1 cellular context compared by ENCODE assay signal in the genomic region with DNA sequence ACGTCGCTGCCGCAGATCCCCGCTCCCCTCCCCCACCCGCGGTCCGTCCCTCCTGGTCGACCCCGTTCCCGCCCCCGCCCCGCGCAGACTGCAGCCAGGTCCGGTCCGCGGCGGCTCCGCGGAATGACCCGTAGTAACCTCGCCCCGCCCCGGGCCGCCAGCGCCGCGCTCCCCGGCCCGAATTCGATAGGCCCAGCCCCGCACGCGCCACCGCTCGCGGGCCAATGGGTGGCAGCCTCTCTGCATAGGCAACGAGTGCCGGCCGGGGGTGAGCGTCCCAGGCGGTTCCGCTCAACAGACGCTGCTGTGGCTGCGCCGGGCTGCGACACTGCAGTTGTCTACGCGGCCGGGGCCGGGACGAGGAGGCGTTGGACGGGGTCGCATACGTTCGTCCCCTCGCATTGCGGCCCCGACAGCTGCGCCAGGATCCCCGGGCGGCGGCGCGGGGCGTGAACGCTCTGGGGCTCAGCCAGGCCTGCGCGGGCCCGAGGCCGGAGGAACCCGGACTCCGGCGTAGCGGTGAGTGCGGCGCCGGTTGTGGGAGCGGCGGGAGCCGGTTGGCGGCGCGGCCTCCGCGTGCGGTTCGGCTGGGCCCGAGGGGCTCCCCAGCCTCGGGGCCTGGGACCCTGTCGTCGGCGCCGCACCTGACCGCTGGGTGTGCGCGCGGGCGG.
TF ChIP-seq lines count a peak whose summit lies in the region.

A gene (plus strand): TSS at position 297 of the 671 bp plus-strand sequence. CDS start 47,737 bp downstream, outside the sequence.

TF ChIP-seq in HepG2, 621 proteins besides CTCF, POLR2A, EP300 and RAD21 (continued from another document and continues in another):
- TF ChIP-seq ZNF335 (CRISPR knock-in tag; IDR thresholded peaks at IDR 0.05) (peak; percentile 48; the same call in 1 of the 2 replicates), HDAC1 (CRISPR knock-in tag; IDR thresholded peaks at IDR 0.05) (peak; percentile 94), ZNF883 (CRISPR knock-in tag; IDR thresholded peaks at IDR 0.05; ENCODE audit: not compliant biosample characterization) (peak; percentile 85), GFI1 (CRISPR knock-in tag; IDR thresholded peaks at IDR 0.05; ENCODE audit: borderline replicate concordance) (peak; percentile 75), GATAD1 (CRISPR knock-in tag; IDR thresholded peaks at IDR 0.05) (peak; percentile 66; the same call in 1 of the 2 replicates), ZNF446 (CRISPR knock-in tag; IDR thresholded peaks at IDR 0.05) (no peak; the same call in 1 of the 2 replicates), ZNF30 (CRISPR knock-in tag; IDR thresholded peaks at IDR 0.05) (no peak), RFX1 (IDR thresholded peaks at IDR 0.05) (no peak), ZNF703 (CRISPR knock-in tag; IDR thresholded peaks at IDR 0.05; ENCODE audit: borderline replicate concordance) (peak; percentile 98), CBX5 (CRISPR knock-in tag; IDR thresholded peaks at IDR 0.05; ENCODE audit: borderline replicate concordance) (peak; percentile 72; the same call in 1 of the 2 replicates), ZNF747 (CRISPR knock-in tag; IDR thresholded peaks at IDR 0.05; ENCODE audit: borderline replicate concordance) (peak; percentile 88; the same call in 1 of the 2 replicates), ZBTB7B (CRISPR knock-in tag; IDR thresholded peaks at IDR 0.05) (no peak), NCOR1 (IDR thresholded peaks at IDR 0.05; ENCODE audit: borderline replicate concordance, low read length) (peak; percentile 40; the same call in 1 of the 2 replicates), HHEX (CRISPR knock-in tag; IDR thresholded peaks at IDR 0.05) (0 out of 2 replicates have a peak, but pooled peaks have one; percentile 40), ZNF562 (CRISPR knock-in tag; IDR thresholded peaks at IDR 0.05; ENCODE audit: borderline replicate concordance) (peak; percentile 59; the same call in 1 of the 2 replicates), SIN3B (IDR thresholded peaks at IDR 0.05; ENCODE audit: low read length) (peak; percentile 75), NFE2L2 (IDR thresholded peaks at IDR 0.05; ENCODE audit: low read length) (no peak), MED1 (CRISPR knock-in tag; IDR thresholded peaks at IDR 0.05) (peak; percentile 96), DNMT1 (CRISPR knock-in tag; IDR thresholded peaks at IDR 0.05) (peak; percentile 97; the same call in 1 of the 2 replicates), ZNF616 (CRISPR knock-in tag; IDR thresholded peaks at IDR 0.05; ENCODE audit: low read depth) (peak; percentile 36; the same call in 1 of the 2 replicates), TEAD2 (CRISPR knock-in tag; IDR thresholded peaks at IDR 0.05) (no peak), POLR2AphosphoS5 (IDR thresholded peaks at IDR 0.05; ENCODE audit: low read depth, low read length) (peak; percentile 99), ZNF746 (CRISPR knock-in tag; IDR thresholded peaks at IDR 0.05) (peak; percentile 82; the same call in 1 of the 2 replicates), ZNF558 (CRISPR knock-in tag; IDR thresholded peaks at IDR 0.05; ENCODE audit: borderline replicate concordance) (peak; percentile 87; the same call in 1 of the 2 replicates)
- TF ChIP-seq, protein P1, sequence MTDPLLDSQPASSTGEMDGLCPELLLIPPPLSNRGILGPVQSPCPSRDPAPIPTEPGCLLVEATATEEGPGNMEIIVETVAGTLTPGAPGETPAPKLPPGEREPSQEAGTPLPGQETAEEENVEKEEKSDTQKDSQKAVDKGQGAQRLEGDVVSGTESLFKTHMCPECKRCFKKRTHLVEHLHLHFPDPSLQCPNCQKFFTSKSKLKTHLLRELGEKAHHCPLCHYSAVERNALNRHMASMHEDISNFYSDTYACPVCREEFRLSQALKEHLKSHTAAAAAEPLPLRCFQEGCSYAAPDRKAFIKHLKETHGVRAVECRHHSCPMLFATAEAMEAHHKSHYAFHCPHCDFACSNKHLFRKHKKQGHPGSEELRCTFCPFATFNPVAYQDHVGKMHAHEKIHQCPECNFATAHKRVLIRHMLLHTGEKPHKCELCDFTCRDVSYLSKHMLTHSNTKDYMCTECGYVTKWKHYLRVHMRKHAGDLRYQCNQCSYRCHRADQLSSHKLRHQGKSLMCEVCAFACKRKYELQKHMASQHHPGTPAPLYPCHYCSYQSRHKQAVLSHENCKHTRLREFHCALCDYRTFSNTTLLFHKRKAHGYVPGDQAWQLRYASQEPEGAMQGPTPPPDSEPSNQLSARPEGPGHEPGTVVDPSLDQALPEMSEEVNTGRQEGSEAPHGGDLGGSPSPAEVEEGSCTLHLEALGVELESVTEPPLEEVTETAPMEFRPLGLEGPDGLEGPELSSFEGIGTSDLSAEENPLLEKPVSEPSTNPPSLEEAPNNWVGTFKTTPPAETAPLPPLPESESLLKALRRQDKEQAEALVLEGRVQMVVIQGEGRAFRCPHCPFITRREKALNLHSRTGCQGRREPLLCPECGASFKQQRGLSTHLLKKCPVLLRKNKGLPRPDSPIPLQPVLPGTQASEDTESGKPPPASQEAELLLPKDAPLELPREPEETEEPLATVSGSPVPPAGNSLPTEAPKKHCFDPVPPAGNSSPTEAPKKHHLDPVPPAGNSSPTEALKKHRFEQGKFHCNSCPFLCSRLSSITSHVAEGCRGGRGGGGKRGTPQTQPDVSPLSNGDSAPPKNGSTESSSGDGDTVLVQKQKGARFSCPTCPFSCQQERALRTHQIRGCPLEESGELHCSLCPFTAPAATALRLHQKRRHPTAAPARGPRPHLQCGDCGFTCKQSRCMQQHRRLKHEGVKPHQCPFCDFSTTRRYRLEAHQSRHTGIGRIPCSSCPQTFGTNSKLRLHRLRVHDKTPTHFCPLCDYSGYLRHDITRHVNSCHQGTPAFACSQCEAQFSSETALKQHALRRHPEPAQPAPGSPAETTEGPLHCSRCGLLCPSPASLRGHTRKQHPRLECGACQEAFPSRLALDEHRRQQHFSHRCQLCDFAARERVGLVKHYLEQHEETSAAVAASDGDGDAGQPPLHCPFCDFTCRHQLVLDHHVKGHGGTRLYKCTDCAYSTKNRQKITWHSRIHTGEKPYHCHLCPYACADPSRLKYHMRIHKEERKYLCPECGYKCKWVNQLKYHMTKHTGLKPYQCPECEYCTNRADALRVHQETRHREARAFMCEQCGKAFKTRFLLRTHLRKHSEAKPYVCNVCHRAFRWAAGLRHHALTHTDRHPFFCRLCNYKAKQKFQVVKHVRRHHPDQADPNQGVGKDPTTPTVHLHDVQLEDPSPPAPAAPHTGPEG (CRISPR knock-in tag; IDR thresholded peaks at IDR 0.05) = peak; percentile 93
- TF ChIP-seq, protein P2, sequence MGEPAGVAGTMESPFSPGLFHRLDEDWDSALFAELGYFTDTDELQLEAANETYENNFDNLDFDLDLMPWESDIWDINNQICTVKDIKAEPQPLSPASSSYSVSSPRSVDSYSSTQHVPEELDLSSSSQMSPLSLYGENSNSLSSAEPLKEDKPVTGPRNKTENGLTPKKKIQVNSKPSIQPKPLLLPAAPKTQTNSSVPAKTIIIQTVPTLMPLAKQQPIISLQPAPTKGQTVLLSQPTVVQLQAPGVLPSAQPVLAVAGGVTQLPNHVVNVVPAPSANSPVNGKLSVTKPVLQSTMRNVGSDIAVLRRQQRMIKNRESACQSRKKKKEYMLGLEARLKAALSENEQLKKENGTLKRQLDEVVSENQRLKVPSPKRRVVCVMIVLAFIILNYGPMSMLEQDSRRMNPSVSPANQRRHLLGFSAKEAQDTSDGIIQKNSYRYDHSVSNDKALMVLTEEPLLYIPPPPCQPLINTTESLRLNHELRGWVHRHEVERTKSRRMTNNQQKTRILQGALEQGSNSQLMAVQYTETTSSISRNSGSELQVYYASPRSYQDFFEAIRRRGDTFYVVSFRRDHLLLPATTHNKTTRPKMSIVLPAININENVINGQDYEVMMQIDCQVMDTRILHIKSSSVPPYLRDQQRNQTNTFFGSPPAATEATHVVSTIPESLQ (CRISPR knock-in tag; conservative IDR thresholded peaks at IDR 0.05) = peak; percentile 91
- TF ChIP-seq, protein P3, sequence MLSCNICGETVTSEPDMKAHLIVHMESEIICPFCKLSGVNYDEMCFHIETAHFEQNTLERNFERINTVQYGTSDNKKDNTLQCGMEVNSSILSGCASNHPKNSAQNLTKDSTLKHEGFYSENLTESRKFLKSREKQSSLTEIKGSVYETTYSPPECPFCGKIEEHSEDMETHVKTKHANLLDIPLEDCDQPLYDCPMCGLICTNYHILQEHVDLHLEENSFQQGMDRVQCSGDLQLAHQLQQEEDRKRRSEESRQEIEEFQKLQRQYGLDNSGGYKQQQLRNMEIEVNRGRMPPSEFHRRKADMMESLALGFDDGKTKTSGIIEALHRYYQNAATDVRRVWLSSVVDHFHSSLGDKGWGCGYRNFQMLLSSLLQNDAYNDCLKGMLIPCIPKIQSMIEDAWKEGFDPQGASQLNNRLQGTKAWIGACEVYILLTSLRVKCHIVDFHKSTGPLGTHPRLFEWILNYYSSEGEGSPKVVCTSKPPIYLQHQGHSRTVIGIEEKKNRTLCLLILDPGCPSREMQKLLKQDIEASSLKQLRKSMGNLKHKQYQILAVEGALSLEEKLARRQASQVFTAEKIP (CRISPR knock-in tag; IDR thresholded peaks at IDR 0.05; ENCODE audit: borderline replicate concordance) = 0 out of 2 replicates have a peak, but pooled peaks have one; percentile 89
- TF ChIP-seq, protein P4, sequence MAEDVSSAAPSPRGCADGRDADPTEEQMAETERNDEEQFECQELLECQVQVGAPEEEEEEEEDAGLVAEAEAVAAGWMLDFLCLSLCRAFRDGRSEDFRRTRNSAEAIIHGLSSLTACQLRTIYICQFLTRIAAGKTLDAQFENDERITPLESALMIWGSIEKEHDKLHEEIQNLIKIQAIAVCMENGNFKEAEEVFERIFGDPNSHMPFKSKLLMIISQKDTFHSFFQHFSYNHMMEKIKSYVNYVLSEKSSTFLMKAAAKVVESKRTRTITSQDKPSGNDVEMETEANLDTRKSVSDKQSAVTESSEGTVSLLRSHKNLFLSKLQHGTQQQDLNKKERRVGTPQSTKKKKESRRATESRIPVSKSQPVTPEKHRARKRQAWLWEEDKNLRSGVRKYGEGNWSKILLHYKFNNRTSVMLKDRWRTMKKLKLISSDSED (CRISPR knock-in tag; IDR thresholded peaks at IDR 0.05) = peak; percentile 96
- TF ChIP-seq, protein P5, sequence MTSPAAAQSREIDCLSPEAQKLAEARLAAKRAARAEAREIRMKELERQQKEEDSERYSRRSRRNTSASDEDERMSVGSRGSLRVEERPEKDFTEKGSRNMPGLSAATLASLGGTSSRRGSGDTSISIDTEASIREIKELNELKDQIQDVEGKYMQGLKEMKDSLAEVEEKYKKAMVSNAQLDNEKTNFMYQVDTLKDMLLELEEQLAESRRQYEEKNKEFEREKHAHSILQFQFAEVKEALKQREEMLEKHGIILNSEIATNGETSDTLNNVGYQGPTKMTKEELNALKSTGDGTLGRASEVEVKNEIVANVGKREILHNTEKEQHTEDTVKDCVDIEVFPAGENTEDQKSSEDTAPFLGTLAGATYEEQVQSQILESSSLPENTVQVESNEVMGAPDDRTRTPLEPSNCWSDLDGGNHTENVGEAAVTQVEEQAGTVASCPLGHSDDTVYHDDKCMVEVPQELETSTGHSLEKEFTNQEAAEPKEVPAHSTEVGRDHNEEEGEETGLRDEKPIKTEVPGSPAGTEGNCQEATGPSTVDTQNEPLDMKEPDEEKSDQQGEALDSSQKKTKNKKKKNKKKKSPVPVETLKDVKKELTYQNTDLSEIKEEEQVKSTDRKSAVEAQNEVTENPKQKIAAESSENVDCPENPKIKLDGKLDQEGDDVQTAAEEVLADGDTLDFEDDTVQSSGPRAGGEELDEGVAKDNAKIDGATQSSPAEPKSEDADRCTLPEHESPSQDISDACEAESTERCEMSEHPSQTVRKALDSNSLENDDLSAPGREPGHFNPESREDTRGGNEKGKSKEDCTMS (CRISPR knock-in tag; conservative IDR thresholded peaks at IDR 0.05) = peak; percentile 52; the same call in 1 of the 2 replicates
- TF ChIP-seq, protein P6, sequence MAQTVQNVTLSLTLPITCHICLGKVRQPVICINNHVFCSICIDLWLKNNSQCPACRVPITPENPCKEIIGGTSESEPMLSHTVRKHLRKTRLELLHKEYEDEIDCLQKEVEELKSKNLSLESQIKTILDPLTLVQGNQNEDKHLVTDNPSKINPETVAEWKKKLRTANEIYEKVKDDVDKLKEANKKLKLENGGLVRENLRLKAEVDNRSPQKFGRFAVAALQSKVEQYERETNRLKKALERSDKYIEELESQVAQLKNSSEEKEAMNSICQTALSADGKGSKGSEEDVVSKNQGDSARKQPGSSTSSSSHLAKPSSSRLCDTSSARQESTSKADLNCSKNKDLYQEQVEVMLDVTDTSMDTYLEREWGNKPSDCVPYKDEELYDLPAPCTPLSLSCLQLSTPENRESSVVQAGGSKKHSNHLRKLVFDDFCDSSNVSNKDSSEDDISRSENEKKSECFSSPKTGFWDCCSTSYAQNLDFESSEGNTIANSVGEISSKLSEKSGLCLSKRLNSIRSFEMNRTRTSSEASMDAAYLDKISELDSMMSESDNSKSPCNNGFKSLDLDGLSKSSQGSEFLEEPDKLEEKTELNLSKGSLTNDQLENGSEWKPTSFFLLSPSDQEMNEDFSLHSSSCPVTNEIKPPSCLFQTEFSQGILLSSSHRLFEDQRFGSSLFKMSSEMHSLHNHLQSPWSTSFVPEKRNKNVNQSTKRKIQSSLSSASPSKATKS (CRISPR knock-in tag; IDR thresholded peaks at IDR 0.05) = no peak
- TF ChIP-seq, protein P7, sequence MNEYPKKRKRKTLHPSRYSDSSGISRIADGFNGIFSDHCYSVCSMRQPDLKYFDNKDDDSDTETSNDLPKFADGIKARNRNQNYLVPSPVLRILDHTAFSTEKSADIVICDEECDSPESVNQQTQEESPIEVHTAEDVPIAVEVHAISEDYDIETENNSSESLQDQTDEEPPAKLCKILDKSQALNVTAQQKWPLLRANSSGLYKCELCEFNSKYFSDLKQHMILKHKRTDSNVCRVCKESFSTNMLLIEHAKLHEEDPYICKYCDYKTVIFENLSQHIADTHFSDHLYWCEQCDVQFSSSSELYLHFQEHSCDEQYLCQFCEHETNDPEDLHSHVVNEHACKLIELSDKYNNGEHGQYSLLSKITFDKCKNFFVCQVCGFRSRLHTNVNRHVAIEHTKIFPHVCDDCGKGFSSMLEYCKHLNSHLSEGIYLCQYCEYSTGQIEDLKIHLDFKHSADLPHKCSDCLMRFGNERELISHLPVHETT (CRISPR knock-in tag; conservative IDR thresholded peaks at IDR 0.05) = peak; percentile 70; the same call in 1 of the 2 replicates
- TF ChIP-seq, protein P8, sequence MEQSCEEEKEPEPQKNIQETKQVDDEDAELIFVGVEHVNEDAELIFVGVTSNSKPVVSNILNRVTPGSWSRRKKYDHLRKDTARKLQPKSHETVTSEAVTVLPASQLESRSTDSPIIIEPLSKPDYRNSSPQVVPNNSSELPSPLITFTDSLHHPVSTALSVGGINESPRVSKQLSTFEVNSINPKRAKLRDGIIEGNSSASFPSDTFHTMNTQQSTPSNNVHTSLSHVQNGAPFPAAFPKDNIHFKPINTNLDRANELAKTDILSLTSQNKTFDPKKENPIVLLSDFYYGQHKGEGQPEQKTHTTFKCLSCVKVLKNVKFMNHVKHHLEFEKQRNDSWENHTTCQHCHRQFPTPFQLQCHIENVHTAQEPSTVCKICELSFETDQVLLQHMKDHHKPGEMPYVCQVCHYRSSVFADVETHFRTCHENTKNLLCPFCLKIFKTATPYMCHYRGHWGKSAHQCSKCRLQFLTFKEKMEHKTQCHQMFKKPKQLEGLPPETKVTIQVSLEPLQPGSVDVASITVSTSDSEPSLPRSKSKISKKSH (CRISPR knock-in tag; IDR thresholded peaks at IDR 0.05; ENCODE audit: borderline replicate concordance) = peak; percentile 98
